8 cellular contexts compared by ENCODE assay signal in the genomic region with DNA sequence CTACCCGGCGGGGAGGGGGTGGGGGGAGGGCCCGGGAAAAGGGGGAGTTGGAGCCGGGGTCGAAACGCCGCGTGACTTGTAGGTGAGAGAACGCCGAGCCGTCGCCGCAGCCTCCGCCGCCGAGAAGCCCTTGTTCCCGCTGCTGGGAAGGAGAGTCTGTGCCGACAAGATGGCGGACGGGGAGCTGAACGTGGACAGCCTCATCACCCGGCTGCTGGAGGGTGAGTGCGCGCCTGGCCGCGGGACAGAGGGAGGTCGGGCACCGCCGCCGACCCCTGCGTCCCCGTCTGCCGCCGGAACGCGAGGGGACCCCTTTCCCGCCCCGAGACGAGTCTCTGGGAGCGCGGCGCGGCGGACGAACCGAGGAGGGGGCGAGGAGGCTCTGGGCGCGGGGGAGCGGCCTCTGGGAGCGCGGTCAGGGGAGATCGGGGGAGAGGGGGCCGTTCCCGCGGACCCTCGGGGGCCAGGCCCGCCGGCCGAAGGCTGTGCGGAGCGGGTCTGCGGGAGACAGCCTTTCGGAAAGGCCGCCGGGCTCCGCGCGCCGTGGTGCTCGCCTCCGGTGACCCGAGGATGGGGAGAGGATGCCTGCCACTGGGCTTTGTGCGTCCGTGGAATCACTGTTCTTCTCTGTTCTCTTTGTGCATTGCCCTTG. TPM values are rescaled to one million over a fixed set of nuclear protein-coding genes. Genes with fewer than 3 reads are reported as not detected.
DNase-seq lines count a peak whose midpoint lies in the region; ATAC-seq and TF ChIP-seq lines count a peak whose summit lies in the region.

No MANE protein-coding gene starts in this region.

- no peaks in the 10 kb centered on the region for H3K27me3 ChIP-seq in breast epithelium

- no peaks in the 10 kb centered on the region for H3K36me3 ChIP-seq in breast epithelium

- peaks cover 0 to 10% of the 10 kb centered on the region in 2 donors for H3K4me1 ChIP-seq in breast epithelium

- intact Hi-C loops in breast epithelium (cut with DNase I; ENCODE audit: low total_unique reads) = loop anchor here (5.0 kb wide), 1 partner anchor 155 kb away; no protein-coding TSS in a partner anchor

- TF ChIP-seq CTCF in breast epithelium (IDR thresholded peaks at IDR 0.05) = no peak

- H3K9me3 ChIP-seq in breast epithelium = no peaks in the 10 kb centered on the region

- ATAC-seq in GM18870 (IDR thresholded peaks at IDR 0.05; ENCODE audit: unreplicated experiment) = peak; percentile 15
- ATAC-seq in HG03064 (IDR thresholded peaks at IDR 0.05; ENCODE audit: low read depth, unreplicated experiment) = peak; percentile 22

- H3K4me3 ChIP-seq in breast epithelium = peak overlapping the region; percentile 93 to 97 (median 97)

- no peak for TF ChIP-seq POLR2A in breast epithelium (IDR thresholded peaks at IDR 0.05)

- peak overlapping the region; percentile 100 for H3K27ac ChIP-seq in breast epithelium

- DNase-seq in CD1c-positive myeloid dendritic cell (ENCODE audit: extremely low spot score) (peak; percentile 19), SK-N-DZ (ENCODE audit: low spot score) (peak; percentile 28), breast epithelium (ENCODE audit: low spot score in 2 of 2) (no peak), kidney glomerular epithelial cell (lab: John Stamatoyannopoulos, UW) (peak; percentile 17), MV-4-11 (lab: John Stamatoyannopoulos, UW) (no peak)
- peak in 2 of 3 donors; percentile 2 to 18 for DNase-seq in stimulated activated CD4-positive, alpha-beta T cell treated with anti-CD3 and anti-CD28 coated beads, TNF-alpha, amount 100 ng/mL, for 1 hour (ENCODE audit: low read depth in 3 of 3, low spot score in 1 of 3)

RNA-seq across cellular contexts. Expression of a gene that starts 0.5 kb away (rescaled TPM):
- polyA plus RNA-seq in SK-N-DZ (2014; cell fraction: cytosol; rRNA removed) = 57.9 and 61.4 TPM in 2 replicates
- polyA plus RNA-seq in SK-N-DZ (2014; cell fraction: nucleus; rRNA removed) = 30.6 and 33.5 TPM in 2 replicates
- total RNA-seq in breast epithelium = 100 to 1,000 TPM; 189 to 294 (median 289) TPM

RNA-seq across cellular contexts. Expression of a gene that starts 58.6 kb away (rescaled TPM):
- polyA plus RNA-seq in SK-N-DZ (2014; cell fraction: cytosol; rRNA removed) = 0.08 TPM in 1 of 2 replicates, not detected in the other
- polyA plus RNA-seq in SK-N-DZ (2014; cell fraction: nucleus; rRNA removed) = 0.08 and 1.3 TPM in 2 replicates
- 1 to 10 TPM in 2 of 3 donors, under 1 TPM in 1; 0.98 to 4.2 (median 1.8) TPM for total RNA-seq in breast epithelium

Comparison
In these comparisons a context has a peak if more than half of its experiments do, and no peak if none do; other contexts are left out.
1. DNase-seq: peak in CD1c-positive myeloid dendritic cell (single experiment), SK-N-DZ (single experiment), kidney glomerular epithelial cell (single experiment) and stimulated activated CD4-positive, alpha-beta T cell treated with anti-CD3 and anti-CD28 coated beads, TNF-alpha, amount 100 ng/mL, for 1 hour (2 of 3); none in breast epithelium (0 of 2) and MV-4-11 (single experiment).